8 cellular contexts compared by ENCODE assay signal in genomic region chr11:126480410-126481302, GRCh38.
DNase-seq lines count a peak whose midpoint lies in the region; ATAC-seq and TF ChIP-seq lines count a peak whose summit lies in the region.

No MANE protein-coding gene starts in this region.

- no peaks in the 10 kb centered on the region for H3K9me3 ChIP-seq in OCI-LY3 (ENCODE audit: insufficient read depth, low read length)

- 0 out of 2 replicates have a peak, but pooled peaks cover 4% of the 10 kb centered on the region for H3K27me3 ChIP-seq in OCI-LY3 (ENCODE audit: low read depth, low read length)

- H3K9ac ChIP-seq in OCI-LY3 (ENCODE audit: low read length) = peak overlapping the region; percentile 63

- no peaks in the 10 kb centered on the region for H3K79me2 ChIP-seq in OCI-LY3 (ENCODE audit: low read length)

- H2AFZ ChIP-seq in OCI-LY3 (ENCODE audit: low read depth, low read length) = peak overlapping the region; percentile 100

- TF ChIP-seq POLR2A in erythroblast (IDR thresholded peaks at IDR 0.05; ENCODE audit: low read length) = no peak

- H3K27ac ChIP-seq in OCI-LY3 (ENCODE audit: low read length) = no peak overlapping the region

- peak; percentile 73 for DNase-seq in COR-L47 (lab: John Stamatoyannopoulos, UW)
- DNase-seq in HuH-7 (ENCODE audit: low spot score) = peak; percentile 88
- DNase-seq in activated T-cell treated with anti-CD3 and anti-CD28 coated beads for 24 hours (ENCODE audit: low read depth) = peak; percentile 57
- DNase-seq in erythroblast (lab: John Stamatoyannopoulos, UW) = peak; percentile 80 to 87
- peak; percentile 90 for DNase-seq in myocyte (ENCODE audit: low read depth)
- peak; percentile 27 to 42 for DNase-seq in stimulated activated CD8-positive, alpha-beta memory T cell treated with anti-CD3 and anti-CD28 coated beads, Interleukin-7, amount 100 ng/mL, for 1 hour (ENCODE audit: low read depth in 2 of 2)

- H3K4me1 ChIP-seq in OCI-LY3 (ENCODE audit: low read length) = peaks cover 23% of the 10 kb centered on the region

- no peaks in the 10 kb centered on the region for H3K36me3 ChIP-seq in OCI-LY3 (replicated peaks; ENCODE audit: low read depth, low read length)

- peak overlapping the region; percentile 73 for H3K4me3 ChIP-seq in OCI-LY3 (ENCODE audit: low read length)

- peak; percentile 60 for ATAC-seq in GM21381 (IDR thresholded peaks at IDR 0.05; ENCODE audit: unreplicated experiment)

- peak; percentile 92 for TF ChIP-seq CTCF in OCI-LY3 (IDR thresholded peaks at IDR 0.05; ENCODE audit: low read depth, low read length)

- no peaks in the 10 kb centered on the region for H4K20me1 ChIP-seq in OCI-LY3 (ENCODE audit: insufficient read depth, low read length)

- peak overlapping the region; percentile 95 for H3K4me2 ChIP-seq in OCI-LY3 (ENCODE audit: low read length)

Comparison
In these comparisons a context has a peak if more than half of its experiments do, and no peak if none do; other contexts are left out.
1. DNase-seq: peak in every context shown above with its lines; median percentile 90 in myocyte; 88 in HuH-7; 84 in erythroblast; 73 in COR-L47; 57 in activated T-cell treated with anti-CD3 and anti-CD28 coated beads for 24 hours; 34 in stimulated activated CD8-positive, alpha-beta memory T cell treated with anti-CD3 and anti-CD28 coated beads, Interleukin-7, amount 100 ng/mL, for 1 hour.